In genomic region chr6:89643411-89643810, GRCh38 we compare ENCODE assay signal across 1 cellular context.
TF ChIP-seq lines count a peak whose summit lies in the region.

No MANE protein-coding gene starts in this region.

TF ChIP-seq in K562, 482 proteins besides CTCF, POLR2A, EP300 and RAD21 (continued from another document):
- TF ChIP-seq LEF1 (IDR thresholded peaks at IDR 0.05) (no peak), CREB1 (IDR thresholded peaks at IDR 0.05) (no peak), CREB1 (CRISPR knock-in tag; IDR thresholded peaks at IDR 0.05) (no peak), COPS2 (conservative IDR thresholded peaks at IDR 0.05) (no peak), BRF1 (IDR thresholded peaks at IDR 0.05; ENCODE audit: borderline replicate concordance, extremely low read depth, insufficient read length) (no peak), THRAP3 (IDR thresholded peaks at IDR 0.05; ENCODE audit: borderline replicate concordance) (no peak), CBX2 (IDR thresholded peaks at IDR 0.05; ENCODE audit: insufficient read depth, low read length, poor library complexity, severe bottlenecking) (no peak), CBX5 (IDR thresholded peaks at IDR 0.05; ENCODE audit: borderline replicate concordance, low read depth) (no peak)
